29 cellular contexts compared by ENCODE assay signal in genomic region chr5:4653475-4653874, GRCh38.
"Had no signal": no experiment of that assay in that cellular context is flagged by ENCODE, and none has a peak within 500 bp of the region (broad histone marks: within the 10 kb centered on the region; RNA-seq: fewer than 3 reads in every experiment).

No MANE protein-coding gene starts in this region.

- H3K4me1 ChIP-seq: neural progenitor cell, parathyroid adenoma, psoas muscle, right lobe of liver, sigmoid colon, suprapubic skin, testis, tibial artery, transverse colon, upper lobe of right lung, uterus had no signal

- H3K4me2 ChIP-seq: neural progenitor cell had no signal

- H3K4me3 Mint-ChIP-seq: naive thymus-derived CD4-positive, alpha-beta T cell; natural killer cell; neural progenitor cell; stimulated activated effector memory CD8-positive, alpha-beta T cell treated with anti-CD3 and anti-CD28 coated beads, Interleukin-12 subunit alpha, Interleukin-12 subunit beta, amount 100 ng/mL, for 72 hours; stimulated activated naive CD8-positive, alpha-beta T cell treated with anti-CD3 and anti-CD28 coated beads, Interleukin-15, amount 100 ng/mL, for 72 hours; type B pancreatic cell had no signal

- H3K9ac ChIP-seq: neural progenitor cell, parathyroid adenoma had no signal

- H3K36me3 Mint-ChIP-seq: natural killer cell; neural progenitor cell; stimulated activated effector memory CD8-positive, alpha-beta T cell treated with anti-CD3 and anti-CD28 coated beads, Interleukin-12 subunit alpha, Interleukin-12 subunit beta, amount 100 ng/mL, for 72 hours; type B pancreatic cell had no signal

- H3K4me1 Mint-ChIP-seq: naive thymus-derived CD4-positive, alpha-beta T cell; natural killer cell; stimulated activated effector memory CD8-positive, alpha-beta T cell treated with anti-CD3 and anti-CD28 coated beads, Interleukin-12 subunit alpha, Interleukin-12 subunit beta, amount 100 ng/mL, for 72 hours; stimulated activated naive CD8-positive, alpha-beta T cell treated with anti-CD3 and anti-CD28 coated beads, Interleukin-15, amount 100 ng/mL, for 72 hours had no signal

- DNase-seq: naive thymus-derived CD4-positive, alpha-beta T cell; natural killer cell; occipital lobe; ovary; posterior cingulate gyrus; psoas muscle; right cardiac atrium; right lobe of liver; sigmoid colon; small intestine; stimulated activated CD4-positive, alpha-beta T cell treated with anti-CD3 and anti-CD28 coated beads, Interleukin-15, amount 100 ng/mL, for 24 hours; stimulated activated CD4-positive, alpha-beta T cell treated with anti-CD3 and anti-CD28 coated beads, Interleukin-2, amount 100 ng/mL, for 24 hours; stimulated activated CD4-positive, alpha-beta T cell treated with anti-CD3 and anti-CD28 coated beads, Interleukin-2, amount 100 ng/mL, for 48 hours; stimulated activated CD4-positive, alpha-beta T cell treated with anti-CD3 and anti-CD28 coated beads, Interleukin-4, amount 100 ng/mL, for 24 hours; stimulated activated naive CD4-positive, alpha-beta T cell; stimulated activated naive CD8-positive, alpha-beta T cell treated with anti-CD3 and anti-CD28 coated beads, Interleukin-15, amount 100 ng/mL, for 72 hours; stimulated activated naive CD8-positive, alpha-beta T cell treated with anti-CD3 and anti-CD28 coated beads, Interleukin-15, Interleukin-2, amounts not matched to agents 100 U/mL and 50 U/mL, for 24 hours; substantia nigra; testis; tibial artery; transverse colon; upper lobe of right lung; uterus had no signal

- H3K9me3 Mint-ChIP-seq: type B pancreatic cell had no signal

- H3K27me3 Mint-ChIP-seq: naive thymus-derived CD4-positive, alpha-beta T cell; stimulated activated naive CD8-positive, alpha-beta T cell treated with anti-CD3 and anti-CD28 coated beads, Interleukin-15, amount 100 ng/mL, for 72 hours had no signal

- H3K27ac Mint-ChIP-seq: naive thymus-derived CD4-positive, alpha-beta T cell; natural killer cell; progenitor cell of endocrine pancreas; stimulated activated effector memory CD8-positive, alpha-beta T cell treated with anti-CD3 and anti-CD28 coated beads, Interleukin-12 subunit alpha, Interleukin-12 subunit beta, amount 100 ng/mL, for 72 hours; stimulated activated naive CD8-positive, alpha-beta T cell treated with anti-CD3 and anti-CD28 coated beads, Interleukin-15, amount 100 ng/mL, for 72 hours; type B pancreatic cell had no signal

- H3K27ac ChIP-seq: neural progenitor cell, ovary, parathyroid adenoma, psoas muscle, right lobe of liver, sigmoid colon, suprapubic skin, testis, tibial artery, transverse colon, upper lobe of right lung, uterus had no signal

- H2AFZ ChIP-seq: neural progenitor cell, parathyroid adenoma had no signal

- H3K36me3 ChIP-seq: neural progenitor cell, ovary, right lobe of liver, sigmoid colon, suprapubic skin, tibial artery, transverse colon, upper lobe of right lung, uterus had no signal

- H3K27me3 ChIP-seq: neural progenitor cell, ovary, right lobe of liver, sigmoid colon, suprapubic skin, testis, tibial artery, transverse colon, upper lobe of right lung, uterus had no signal

- H3K79me2 ChIP-seq: parathyroid adenoma had no signal

- H3K4me3 ChIP-seq: neural progenitor cell, ovary, psoas muscle, right lobe of liver, sigmoid colon, suprapubic skin, testis, tibial artery, transverse colon, upper lobe of right lung, uterus had no signal

- ATAC-seq: naive thymus-derived CD4-positive, alpha-beta T cell; natural killer cell; psoas muscle; right cardiac atrium; right lobe of liver; stimulated activated effector memory CD8-positive, alpha-beta T cell treated with anti-CD3 and anti-CD28 coated beads, Interleukin-12 subunit alpha, Interleukin-12 subunit beta, amount 100 ng/mL, for 72 hours; stimulated activated naive CD8-positive, alpha-beta T cell treated with anti-CD3 and anti-CD28 coated beads, Interleukin-15, amount 100 ng/mL, for 72 hours; stimulated activated naive CD8-positive, alpha-beta T cell treated with anti-CD3 and anti-CD28 coated beads, Interleukin-15, Interleukin-2, amounts not matched to agents 100 U/mL and 50 U/mL, for 24 hours; upper lobe of right lung had no signal

- H3K9me3 ChIP-seq: ovary, psoas muscle, right lobe of liver, sigmoid colon, suprapubic skin, testis, tibial artery, transverse colon, upper lobe of right lung, uterus had no signal
